In genomic region chr6:119077643-119078448, GRCh38 we compare ENCODE assay signal across 8 cellular contexts. TPM values are rescaled to one million over a fixed set of nuclear protein-coding genes. Genes with fewer than 3 reads are reported as not detected.
DNase-seq lines count a peak whose midpoint lies in the region; ATAC-seq, FAIRE-seq and TF ChIP-seq lines count a peak whose summit lies in the region.

No MANE protein-coding gene starts in this region.

- intact Hi-C loops in posterior cingulate gyrus (cut with DNase I) = loop anchor here (5.0 kb wide), 1 partner anchor 34 kb away; no protein-coding TSS in a partner anchor

- TF ChIP-seq CTCF in AG04450 (IDR thresholded peaks at IDR 0.05; ENCODE audit: low read depth, low read length) = no peak
- TF ChIP-seq CTCF in cardiac muscle cell (IDR thresholded peaks at IDR 0.05; ENCODE audit: low read depth, low read length) = peak; percentile 2

- H3K27ac ChIP-seq in AG04450 (ENCODE audit: low read depth, low read length) (no peak overlapping the region), cardiac muscle cell (no peak overlapping the region)

- H3K27me3 ChIP-seq in AG04450 (ENCODE audit: control insufficient read depth, insufficient read depth, low read length) (peaks cover 14% of the 10 kb centered on the region), cardiac muscle cell (no peaks in the 10 kb centered on the region)

- POLR2A ChIA-PET in AG04450 (lab: Yijun Ruan, JAX) = no interaction called here

- CTCF ChIA-PET in AG04450 (lab: Charles Lee) = interaction anchor here (0.9 kb wide), 1 partner anchor 52 kb away, joined by 3 read pairs; no protein-coding TSS in a partner anchor

- DNase-seq in AG04450 (ENCODE audit: low read depth, low spot score) (no peak), SHP77 (lab: John Stamatoyannopoulos, UW) (peak; percentile 24 to 50), cardiac muscle cell (ENCODE audit: low read depth in 1 of 2, low spot score in 1 of 2) (peak; percentile 15 to 36), posterior cingulate gyrus (peak in 8 of 10 donors; percentile 13 to 90 (median 36)), HTR-8/SVneo (ENCODE audit: insufficient read length, low spot score) (no peak)
- DNase-seq in activated naive CD4-positive, alpha-beta T cell treated with anti-CD3 and anti-CD28 coated beads, Interleukin-2, amount 50 U/mL, for 16 hours = peak; percentile 59

- H3K9me3 ChIP-seq in AG04450 (ENCODE audit: control insufficient read depth, insufficient read depth, low read length) (peaks cover 4% of the 10 kb centered on the region), cardiac muscle cell (ENCODE audit: low read depth) (no peaks in the 10 kb centered on the region)

- peaks cover 7% of the 10 kb centered on the region for H3K4me1 ChIP-seq in cardiac muscle cell (ENCODE audit: low read depth)

- no peak for FAIRE-seq in HTR-8/SVneo (lab: Jason Lieb, UNC)

- no peaks in the 10 kb centered on the region for H3K36me3 ChIP-seq in cardiac muscle cell

- ATAC-seq in GM19025 (IDR thresholded peaks at IDR 0.05; ENCODE audit: low read depth, unreplicated experiment) (peak; percentile 21), HG03432 (IDR thresholded peaks at IDR 0.05; ENCODE audit: unreplicated experiment) (peak; percentile 41)

- H3K4me3 ChIP-seq in AG04450 (ENCODE audit: low read depth, low read length) (peak overlapping the region; percentile 62), cardiac muscle cell (peak overlapping the region; percentile 56)

RNA-seq across cellular contexts. Expression of gene FAM184A, which starts 0.6 kb away (rescaled TPM):
- polyA plus RNA-seq in AG04450 (2011; rRNA removed) (0.02 and 0.06 TPM in 2 replicates), cardiac muscle cell (4.8 and 9.1 TPM in 2 replicates)
- not detected in 2 replicates for polyA minus RNA-seq in AG04450 (2011; rRNA and poly(A)+ RNA removed)
- 4.2 and 13.7 TPM in 2 replicates for total RNA-seq in cardiac muscle cell

Comparison
In these comparisons a context has a peak if more than half of its experiments do, and no peak if none do; other contexts are left out.
1. DNase-seq: peak in SHP77 (2 of 2), activated naive CD4-positive, alpha-beta T cell treated with anti-CD3 and anti-CD28 coated beads, Interleukin-2, amount 50 U/mL, for 16 hours (single experiment), cardiac muscle cell (2 of 2) and posterior cingulate gyrus (8 of 10); none in AG04450 (single experiment) and HTR-8/SVneo (single experiment).